In the genomic region with DNA sequence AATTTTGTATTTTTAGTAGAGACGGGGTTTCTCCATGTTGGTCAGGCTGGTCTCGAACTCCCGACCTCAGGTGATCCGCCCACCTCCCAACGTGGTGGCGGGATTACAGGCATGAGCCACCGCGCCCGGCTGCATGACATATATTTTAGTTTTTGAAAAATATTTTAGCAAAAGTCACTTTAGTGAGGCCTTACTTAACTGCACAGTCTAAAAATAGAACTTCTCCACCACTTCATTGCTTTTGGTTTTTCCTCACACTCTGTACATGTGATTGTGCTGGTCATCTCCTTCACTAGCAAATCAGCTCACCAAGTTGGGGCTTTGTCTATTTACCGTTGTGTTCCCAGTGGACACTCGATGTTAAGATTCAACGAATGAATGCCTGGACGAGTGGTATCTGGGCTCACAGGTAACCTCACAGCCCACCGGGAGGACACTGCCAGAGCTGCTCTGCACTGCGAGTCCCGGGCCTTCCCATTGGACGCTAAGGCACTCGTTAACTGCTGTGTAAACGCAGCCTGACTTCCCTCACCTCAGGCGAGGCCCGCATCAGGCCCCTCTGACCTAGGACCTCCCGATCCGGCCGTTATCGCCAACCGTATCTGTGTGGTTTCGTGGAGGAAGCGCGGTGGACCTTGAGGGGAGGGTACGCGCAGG, we compare ENCODE assay signal across 8 cellular contexts. TPM values are rescaled to one million over a fixed set of nuclear protein-coding genes. Genes with fewer than 3 reads are reported as not detected.
DNase-seq lines count a peak whose midpoint lies in the region; ATAC-seq, FAIRE-seq and TF ChIP-seq lines count a peak whose summit lies in the region.

No MANE protein-coding gene starts in this region.

- 4 to 8% (median 6%) methylated on average over 31 of the region's 31 CpGs for WGBS in stomach, 5 donors

- H3K4me1 ChIP-seq in endothelial cell of umbilical vein (ENCODE audit: control insufficient read depth, extremely low read depth, insufficient read depth, low read length) = no peaks in the 10 kb centered on the region
- H3K4me1 ChIP-seq in stomach = peaks cover 0 to 16% (median 5%) of the 10 kb centered on the region in 4 donors

- H3K79me2 ChIP-seq in endothelial cell of umbilical vein (ENCODE audit: control insufficient read depth, insufficient read depth, low read length) = no peaks in the 10 kb centered on the region

- H3K27me3 ChIP-seq in endothelial cell of umbilical vein (ENCODE audit: control insufficient read depth in 2 of 2, insufficient read depth in 2 of 2, low read length in 2 of 2) = peaks cover 0 to 3% of the 10 kb centered on the region in 2 experiments
- H3K27me3 ChIP-seq in stomach = no peaks in the 10 kb centered on the region

- H3K9ac ChIP-seq in endothelial cell of umbilical vein (replicated peaks; ENCODE audit: extremely low read depth, insufficient read depth, low read length) = peak overlapping the region; percentile 68

- peak overlapping the region; percentile 93 for H2AFZ ChIP-seq in endothelial cell of umbilical vein (ENCODE audit: low read depth, low read length)

- no peak for FAIRE-seq in endothelial cell of umbilical vein (lab: Jason Lieb, UNC)

- H3K4me3 ChIP-seq in endothelial cell of umbilical vein (replicated peaks in 1 of 3; ENCODE audit: insufficient read depth in 1 of 3, low read depth in 1 of 3, low read length in 3 of 3) = peak overlapping the region; percentile 18 to 81 (median 62)
- peak overlapping the region; percentile 54 to 65 (median 58) for H3K4me3 ChIP-seq in stomach

- H3K9me3 ChIP-seq in endothelial cell of umbilical vein (replicated peaks; ENCODE audit: control insufficient read depth, insufficient read depth, low read length) (no peaks in the 10 kb centered on the region), stomach (no peaks in the 10 kb centered on the region)

- no peak for TF ChIP-seq EP300 in stomach (IDR thresholded peaks at IDR 0.05)

- DNase-seq in NCI-H226 = peak; percentile 56
- DNase-seq in activated CD4-positive, alpha-beta T cell treated with anti-CD3 and anti-CD28 coated beads, Interleukin-2, amount 50 U/mL, for 4 hours = peak; percentile 22 to 34
- DNase-seq in endothelial cell of umbilical vein (ENCODE audit: low read depth, low spot score) = peak; percentile 74
- DNase-seq in midbrain (lab: John Stamatoyannopoulos, UW) = peak; percentile 69
- DNase-seq in stomach = peak; percentile 51

- no peaks in the 10 kb centered on the region for H4K20me1 ChIP-seq in endothelial cell of umbilical vein (replicated peaks; ENCODE audit: control insufficient read depth, extremely low read depth, insufficient read depth, low read length)

- TF ChIP-seq CTCF in C4-2B (conservative IDR thresholded peaks at IDR 0.05) (no peak), endothelial cell of umbilical vein (IDR thresholded peaks at IDR 0.05; ENCODE audit: extremely low read depth in 1 of 2, insufficient read depth in 1 of 2, low read depth in 1 of 2, low read length in 2 of 2) (no peak), stomach (IDR thresholded peaks at IDR 0.05) (no peak)

- H3K36me3 ChIP-seq in endothelial cell of umbilical vein (ENCODE audit: control insufficient read depth in 2 of 2, extremely low read depth in 1 of 2, insufficient read depth in 2 of 2, low read length in 2 of 2) (no peaks in the 10 kb centered on the region), stomach (no peaks in the 10 kb centered on the region)

- no peak for TF ChIP-seq POLR2A in endothelial cell of umbilical vein (IDR thresholded peaks at IDR 0.05; ENCODE audit: low read depth, low read length)
- TF ChIP-seq POLR2A in stomach (IDR thresholded peaks at IDR 0.05) = no peak

- dilution Hi-C loops in endothelial cell of umbilical vein (cut with MboI; ENCODE audit: extremely low pct_ligation_motif_present, low sequenced_read_pairs) = no loop called here

- no peaks in the 10 kb centered on the region for H3K9me1 ChIP-seq in endothelial cell of umbilical vein (replicated peaks; ENCODE audit: control insufficient read depth, extremely low read depth, insufficient read depth, low read length)

- peak overlapping the region; percentile 57 for H3K27ac ChIP-seq in C4-2B
- H3K27ac ChIP-seq in endothelial cell of umbilical vein (ENCODE audit: insufficient read depth, low read depth, low read length) = peak overlapping the region; percentile 76
- H3K27ac ChIP-seq in stomach = peak overlapping the region; percentile 83 to 97 (median 94)

- intact Hi-C loops in endothelial cell of umbilical vein (cut with micrococcal nuclease) (loop anchor here (1.0 kb wide), 5 partner anchors 10 to 47 kb away; a partner anchor contains a TSS), stomach (cut with DNase I; ENCODE audit: low total_unique reads) (no loop called here)

- peak; percentile 27 for ATAC-seq in GM19025 (IDR thresholded peaks at IDR 0.05; ENCODE audit: low read depth, unreplicated experiment)
- peak; percentile 39 for ATAC-seq in HG03175 (IDR thresholded peaks at IDR 0.05; ENCODE audit: unreplicated experiment)

- CTCF ChIA-PET in endothelial cell of umbilical vein (lab: Charles Lee) = interaction anchor here (1.3 to 2.7 kb wide), 4 partner anchors 10 to 47 kb away, joined by 4 to 16 read pairs (median 6); a partner anchor contains a TSS

- peak overlapping the region; percentile 70 for H3K4me2 ChIP-seq in endothelial cell of umbilical vein (ENCODE audit: insufficient read depth, low read length)

- POLR2A ChIA-PET in endothelial cell of umbilical vein (lab: Charles Lee) = interaction anchor here (0.5 to 2.4 kb wide), 3 partner anchors 14 to 35 kb away, joined by 3 to 9 read pairs (median 3); a partner anchor contains a TSS

- BruUV-seq in endothelial cell of umbilical vein (replicated peaks; lab: Mats Ljungman, UMichigan) = TSS peak; percentile 19

TF ChIP-seq in endothelial cell of umbilical vein, 7 proteins besides CTCF, POLR2A, EP300 and RAD21:
- no peak for TF ChIP-seq POLR2AphosphoS5 (IDR thresholded peaks at IDR 0.05; ENCODE audit: insufficient read depth, low read depth, low read length)
- peak; percentile 40 for TF ChIP-seq GATA2 (IDR thresholded peaks at IDR 0.05; ENCODE audit: insufficient read depth, insufficient read length, low read depth, low read length)

RNA-seq across cellular contexts. Expression of a gene that starts 14.0 kb away (rescaled TPM):
- total RNA-seq in endothelial cell of umbilical vein = 36.6 and 38.6 TPM in 2 replicates
- polyA plus RNA-seq in endothelial cell of umbilical vein = 32.6 and 33.6 TPM in 2 replicates
- polyA plus RNA-seq in endothelial cell of umbilical vein (2011; cell fraction: cytosol; rRNA removed) = 16.3 and 22.5 TPM in 2 replicates
- polyA plus RNA-seq in endothelial cell of umbilical vein (2011; cell fraction: nucleus; rRNA removed) = 241 TPM in 2 replicates
- 21.9 and 23.0 TPM in 2 replicates for polyA plus RNA-seq in endothelial cell of umbilical vein (2012)
- polyA minus RNA-seq in endothelial cell of umbilical vein = 13.2 and 18.1 TPM in 2 replicates
- 12.1 TPM for polyA minus RNA-seq in endothelial cell of umbilical vein (2011; cell fraction: cytosol; rRNA and poly(A)+ RNA removed)
- 17.5 and 21.1 TPM in 2 replicates for polyA minus RNA-seq in endothelial cell of umbilical vein (2011; cell fraction: nucleus; rRNA and poly(A)+ RNA removed)
- 100 to 1,000 TPM in 2 of 5 donors, 10 to 100 TPM in 2, 1 to 10 TPM in 1; 8.4 to 120 (median 87.5) TPM for total RNA-seq in stomach
- polyA plus RNA-seq in stomach = 10 to 100 TPM; 28.4 to 98.0 (median 44.9) TPM

RNA-seq across cellular contexts. Expression of a gene that starts 33.2 kb away (rescaled TPM):
- total RNA-seq in endothelial cell of umbilical vein = 5.2 and 5.9 TPM in 2 replicates
- 5.4 and 6.1 TPM in 2 replicates for polyA plus RNA-seq in endothelial cell of umbilical vein
- 4.9 and 5.2 TPM in 2 replicates for polyA plus RNA-seq in endothelial cell of umbilical vein (2011; cell fraction: cytosol; rRNA removed)
- polyA plus RNA-seq in endothelial cell of umbilical vein (2011; cell fraction: nucleus; rRNA removed) = 19.3 and 22.0 TPM in 2 replicates
- polyA plus RNA-seq in endothelial cell of umbilical vein (2012) = 3.5 and 5.4 TPM in 2 replicates
- polyA minus RNA-seq in endothelial cell of umbilical vein = 9.1 and 13.1 TPM in 2 replicates
- 4.6 TPM for polyA minus RNA-seq in endothelial cell of umbilical vein (2011; cell fraction: cytosol; rRNA and poly(A)+ RNA removed)
- polyA minus RNA-seq in endothelial cell of umbilical vein (2011; cell fraction: nucleus; rRNA and poly(A)+ RNA removed) = 4.4 and 5.6 TPM in 2 replicates
- total RNA-seq in stomach = 10 to 100 TPM in 1 of 5 donors, 1 to 10 TPM in 4; 1.8 to 12.5 (median 5.9) TPM
- polyA plus RNA-seq in stomach = 1 to 10 TPM; 2.1 to 5.6 (median 2.4) TPM

RNA-seq across cellular contexts. Expression of a gene that starts 34.9 kb away (rescaled TPM):
- total RNA-seq in endothelial cell of umbilical vein = 20.1 and 21.5 TPM in 2 replicates
- 29.6 and 30.6 TPM in 2 replicates for polyA plus RNA-seq in endothelial cell of umbilical vein
- polyA plus RNA-seq in endothelial cell of umbilical vein (2011; cell fraction: cytosol; rRNA removed) = 17.8 TPM in 2 replicates
- 18.1 and 18.4 TPM in 2 replicates for polyA plus RNA-seq in endothelial cell of umbilical vein (2011; cell fraction: nucleus; rRNA removed)
- polyA plus RNA-seq in endothelial cell of umbilical vein (2012) = 9.1 and 9.4 TPM in 2 replicates
- polyA minus RNA-seq in endothelial cell of umbilical vein = 23.9 and 28.1 TPM in 2 replicates
- polyA minus RNA-seq in endothelial cell of umbilical vein (2011; cell fraction: cytosol; rRNA and poly(A)+ RNA removed) = 33.8 TPM
- 14.1 and 14.7 TPM in 2 replicates for polyA minus RNA-seq in endothelial cell of umbilical vein (2011; cell fraction: nucleus; rRNA and poly(A)+ RNA removed)
- total RNA-seq in stomach = 100 to 1,000 TPM in 1 of 5 donors, 10 to 100 TPM in 4; 17.1 to 142 (median 57.8) TPM
- 10 to 100 TPM; 13.0 to 18.0 (median 17.1) TPM for polyA plus RNA-seq in stomach

RNA-seq across cellular contexts. Expression of a gene that starts 47.2 kb away (rescaled TPM):
- total RNA-seq in endothelial cell of umbilical vein (24.7 and 26.5 TPM in 2 replicates), stomach (10 to 100 TPM; 11.6 to 20.0 (median 14.9) TPM)
- polyA plus RNA-seq in endothelial cell of umbilical vein (22.9 and 24.7 TPM in 2 replicates), stomach (10 to 100 TPM in 2 of 3 donors, 1 to 10 TPM in 1; 9.6 to 13.6 (median 10.6) TPM)
- polyA plus RNA-seq in endothelial cell of umbilical vein (2011; cell fraction: cytosol; rRNA removed) = 20.0 and 23.7 TPM in 2 replicates
- polyA plus RNA-seq in endothelial cell of umbilical vein (2011; cell fraction: nucleus; rRNA removed) = 34.8 and 35.9 TPM in 2 replicates
- 12.4 TPM in 2 replicates for polyA plus RNA-seq in endothelial cell of umbilical vein (2012)
- 23.0 and 29.6 TPM in 2 replicates for polyA minus RNA-seq in endothelial cell of umbilical vein
- polyA minus RNA-seq in endothelial cell of umbilical vein (2011; cell fraction: cytosol; rRNA and poly(A)+ RNA removed) = 11.8 TPM
- 24.3 and 29.0 TPM in 2 replicates for polyA minus RNA-seq in endothelial cell of umbilical vein (2011; cell fraction: nucleus; rRNA and poly(A)+ RNA removed)

Comparison
In these comparisons a context has a peak if more than half of its experiments do, and no peak if none do; other contexts are left out.
1. Peak in every context shown above with its lines: DNase-seq, ATAC-seq, H3K4me3 ChIP-seq and H3K27ac ChIP-seq.